In genomic region chr14:61525293-61526011, GRCh38 we compare ENCODE assay signal across 8 cellular contexts.
A peak's percentile ranks its signal among the peaks of the same experiment; 100 is the strongest.
DNase-seq lines count a peak whose midpoint lies in the region; ATAC-seq and TF ChIP-seq lines count a peak whose summit lies in the region.

No MANE protein-coding gene starts in this region.

- no peak overlapping the region for H3K4me3 ChIP-seq in sigmoid colon

- H3K4me3 Mint-ChIP-seq in CD14-positive monocyte (peak overlapping the region in 1 of 2 donors; percentile 36), endothelial cell (ENCODE audit: unreplicated experiment) (no peak overlapping the region)

- TF ChIP-seq CTCF in CD14-positive monocyte (IDR thresholded peaks at IDR 0.05) (no peak), sigmoid colon (IDR thresholded peaks at IDR 0.05) (no peak), endothelial cell (IDR thresholded peaks at IDR 0.05; ENCODE audit: unreplicated experiment) (no peak)

- H3K36me3 Mint-ChIP-seq in CD14-positive monocyte (peaks cover 32 to 36% of the 10 kb centered on the region in 2 donors), endothelial cell (ENCODE audit: low read depth, unreplicated experiment) (peaks cover 20% of the 10 kb centered on the region)

- no peaks in the 10 kb centered on the region for H3K27me3 Mint-ChIP-seq in CD14-positive monocyte (ENCODE audit: low read depth in 3 of 3)
- peaks cover 9% of the 10 kb centered on the region for H3K27me3 Mint-ChIP-seq in endothelial cell (ENCODE audit: unreplicated experiment)

- no peaks in the 10 kb centered on the region for H3K36me3 ChIP-seq in sigmoid colon

- no peaks in the 10 kb centered on the region for H3K9me3 ChIP-seq in sigmoid colon

- TF ChIP-seq POLR2A in sigmoid colon (IDR thresholded peaks at IDR 0.05), result no peak

- H3K4me1 ChIP-seq in sigmoid colon, result peaks cover 0 to 14% (median 0%) of the 10 kb centered on the region in 4 donors

- DNase-seq in CD14-positive monocyte (ENCODE audit: low spot score), result peak; percentile 98
- DNase-seq in HT-29 (ENCODE audit: low spot score), result peak; percentile 53
- peak; percentile 80 for DNase-seq in activated CD8-positive, alpha-beta memory T cell treated with anti-CD3 and anti-CD28 coated beads for 24 hours
- DNase-seq in fibroblast of gingiva (ENCODE audit: low read depth), result peak; percentile 54
- peak; percentile 83 for DNase-seq in sigmoid colon
- DNase-seq in endothelial cell (ENCODE audit: low spot score), result no peak
- no peak for DNase-seq in NCI-H1694 treated with DMSO at 0.1 percent for 48 hours (lab: John Stamatoyannopoulos, UW)

- peak; percentile 78 for ATAC-seq in GM21390 (IDR thresholded peaks at IDR 0.05; ENCODE audit: unreplicated experiment)

- H3K9me3 Mint-ChIP-seq in CD14-positive monocyte (peaks cover 0 to 3% (median 0%) of the 10 kb centered on the region in 7 donors), endothelial cell (ENCODE audit: unreplicated experiment) (no peaks in the 10 kb centered on the region)

- H3K27ac Mint-ChIP-seq in CD14-positive monocyte (peak overlapping the region in 6 of 7 donors; percentile 70 to 92 (median 88)), endothelial cell (ENCODE audit: unreplicated experiment) (no peak overlapping the region)

- peak in 3 of 4 donors; percentile 26 to 90 (median 61) for TF ChIP-seq EP300 in sigmoid colon (IDR thresholded peaks at IDR 0.05)

- intact Hi-C loops in CD14-positive monocyte (cut with micrococcal nuclease), result loop anchor here (2.0 to 5.0 kb wide), 5 partner anchors 27 to 69 kb away; no protein-coding TSS in a partner anchor
- intact Hi-C loops in sigmoid colon (cut with DNase I), result no loop called here

- no peaks in the 10 kb centered on the region for H3K27me3 ChIP-seq in sigmoid colon

- 75 to 78% methylated on average over 16 of the region's 16 CpGs for WGBS in sigmoid colon, 2 donors

- H3K27ac ChIP-seq in sigmoid colon, result peak overlapping the region in 2 of 4 donors; percentile 39 to 69

- H3K4me1 Mint-ChIP-seq in CD14-positive monocyte, result peaks cover 40% of the 10 kb centered on the region
- H3K4me1 Mint-ChIP-seq in endothelial cell (ENCODE audit: unreplicated experiment), result peaks cover 37% of the 10 kb centered on the region

Comparison
In these comparisons a context has a peak if more than half of its experiments do, and no peak if none do; other contexts are left out.
1. DNase-seq: peak in CD14-positive monocyte (single experiment), HT-29 (single experiment), activated CD8-positive, alpha-beta memory T cell treated with anti-CD3 and anti-CD28 coated beads for 24 hours (single experiment), fibroblast of gingiva (single experiment) and sigmoid colon (single experiment); none in endothelial cell (single experiment) and NCI-H1694 treated with DMSO at 0.1 percent for 48 hours (single experiment).